Comparison of ENCODE assay signal across 8 cellular contexts in the genomic region with DNA sequence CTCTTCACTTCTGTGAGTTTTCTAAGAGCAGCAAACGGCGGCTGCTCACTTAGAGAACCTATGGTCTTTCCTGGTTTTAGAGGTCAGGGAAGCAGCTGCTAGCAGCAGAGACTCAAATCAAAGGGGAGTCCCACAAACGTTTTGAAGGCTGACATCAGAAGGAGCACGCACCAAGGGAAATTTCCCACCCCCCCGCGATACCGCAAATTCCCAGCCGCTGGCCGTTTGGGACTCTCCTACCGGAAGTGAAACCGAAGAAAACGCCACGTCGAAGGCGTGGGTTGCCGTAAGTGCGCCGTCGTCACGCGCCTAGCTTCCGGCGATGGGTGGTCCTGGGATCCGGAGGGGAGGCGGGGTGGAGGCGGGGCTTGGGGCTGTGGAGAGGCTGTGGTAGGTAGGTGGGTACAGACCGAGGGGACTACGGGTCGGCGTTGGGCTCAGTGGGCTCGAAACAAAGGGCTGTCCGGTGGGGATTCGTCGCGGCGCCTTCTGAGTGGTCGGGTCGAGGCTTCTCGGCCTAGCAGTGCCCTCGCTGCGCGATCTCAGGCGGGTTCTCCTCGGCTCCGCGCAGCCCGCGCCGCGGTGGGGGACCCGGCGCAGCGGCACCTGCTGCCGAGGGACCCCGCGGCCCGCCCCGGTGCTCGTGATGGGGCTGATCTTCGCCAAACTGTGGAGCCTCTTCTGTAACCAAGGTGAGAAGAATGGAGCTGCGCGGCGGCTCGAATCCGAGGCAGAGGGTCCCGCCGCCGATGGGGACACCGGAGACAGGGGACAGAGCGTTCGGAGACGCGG. TPM values are rescaled to one million over a fixed set of nuclear protein-coding genes. Genes with fewer than 3 reads are reported as not detected.
DNase-seq lines count a peak whose midpoint lies in the region; ATAC-seq, FAIRE-seq and TF ChIP-seq lines count a peak whose summit lies in the region.

A gene with protein sequence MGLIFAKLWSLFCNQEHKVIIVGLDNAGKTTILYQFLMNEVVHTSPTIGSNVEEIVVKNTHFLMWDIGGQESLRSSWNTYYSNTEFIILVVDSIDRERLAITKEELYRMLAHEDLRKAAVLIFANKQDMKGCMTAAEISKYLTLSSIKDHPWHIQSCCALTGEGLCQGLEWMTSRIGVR (plus strand): TSS at position 440 of the 792 bp plus-strand sequence. CDS start 207 bp downstream, at position 647.

- peak within 1 kb of the TSS; percentile 96 for H3K4me3 Mint-ChIP-seq in activated CD4-positive, alpha-beta T cell treated with anti-CD3 and anti-CD28 coated beads, Interleukin-2, amount 10 ng/mL, durations not matched to agents 24 days and 14 days

- peak; percentile 80 for ATAC-seq in HG03457 (IDR thresholded peaks at IDR 0.05; ENCODE audit: unreplicated experiment)
- peak; percentile 93 for ATAC-seq in left colon

- intact Hi-C loops in activated CD4-positive, alpha-beta T cell treated with anti-CD3 and anti-CD28 coated beads, Interleukin-2, amount 10 ng/mL, durations not matched to agents 24 days and 14 days (cut with micrococcal nuclease), result loop anchor here (1.0 to 10.0 kb wide), 5 partner anchors 8 to 1634 kb away; partner anchors contain the start of genes NSUN6, STAM and TRDMT1
- intact Hi-C loops in left colon (cut with DNase I, micrococcal nuclease), result no loop called here

- H3K36me3 ChIP-seq in BE2C, result no peaks in the 10 kb centered on the region

- no peaks in the 10 kb centered on the region for H3K4me1 ChIP-seq in BE2C

- no peaks in the 10 kb centered on the region for H3K27me3 ChIP-seq in BE2C

- peak; percentile 97 for DNase-seq in BE2C
- DNase-seq in GM19239 (ENCODE audit: insufficient read length, low spot score), result peak; percentile 64
- DNase-seq in NCI-H524 treated with DMSO at 0.1 percent for 48 hours (lab: John Stamatoyannopoulos, UW), result peak; percentile 53
- peak; percentile 98 for DNase-seq in activated CD4-positive, alpha-beta T cell treated with anti-CD3 and anti-CD28 coated beads, Interleukin-2, amount 10 ng/mL, durations not matched to agents 24 days and 14 days
- peak; percentile 39 for DNase-seq in cortex of kidney (lab: John Stamatoyannopoulos, UW)
- peak; percentile 99 for DNase-seq in left colon
- DNase-seq in stimulated activated CD4-positive, alpha-beta T cell treated with anti-CD3 and anti-CD28 coated beads, Interleukin-1b, Interleukin-23, amount 100 ng/mL, for 48 hours, result peak; percentile 96

- no peaks in the 10 kb centered on the region for H3K27me3 Mint-ChIP-seq in activated CD4-positive, alpha-beta T cell treated with anti-CD3 and anti-CD28 coated beads, Interleukin-2, amount 10 ng/mL, durations not matched to agents 24 days and 14 days

- H3K4me3 ChIP-seq in BE2C (ENCODE audit: low read depth, low read length), result peak within 1 kb of the TSS; percentile 97

- H3K4me1 Mint-ChIP-seq in activated CD4-positive, alpha-beta T cell treated with anti-CD3 and anti-CD28 coated beads, Interleukin-2, amount 10 ng/mL, durations not matched to agents 24 days and 14 days, result peaks cover 35% of the 10 kb centered on the region

- no peak for TF ChIP-seq CTCF in BE2C (IDR thresholded peaks at IDR 0.05; ENCODE audit: low read depth, low read length)

- peak within 1 kb of the TSS; percentile 97 for H3K27ac Mint-ChIP-seq in activated CD4-positive, alpha-beta T cell treated with anti-CD3 and anti-CD28 coated beads, Interleukin-2, amount 10 ng/mL, durations not matched to agents 24 days and 14 days

- peak; percentile 97 for FAIRE-seq in GM19239 (lab: Jason Lieb, UNC)

- H3K9me3 ChIP-seq in BE2C, result no peaks in the 10 kb centered on the region

- no peaks in the 10 kb centered on the region for H3K9me3 Mint-ChIP-seq in activated CD4-positive, alpha-beta T cell treated with anti-CD3 and anti-CD28 coated beads, Interleukin-2, amount 10 ng/mL, durations not matched to agents 24 days and 14 days

- peaks cover 22% of the 10 kb centered on the region for H3K36me3 Mint-ChIP-seq in activated CD4-positive, alpha-beta T cell treated with anti-CD3 and anti-CD28 coated beads, Interleukin-2, amount 10 ng/mL, durations not matched to agents 24 days and 14 days (ENCODE audit: low read depth)

RNA-seq across cellular contexts. Expression of the gene that starts here (rescaled TPM):
- 12.4 TPM for polyA plus RNA-seq in BE2C (2012; ENCODE audit: insufficient read depth, insufficient read length, low read depth)
- 17.0 and 17.5 TPM in 2 replicates for total RNA-seq in activated CD4-positive, alpha-beta T cell treated with anti-CD3 and anti-CD28 coated beads, Interleukin-2, amount 10 ng/mL, durations not matched to agents 24 days and 14 days
- 10 to 100 TPM; 15.2 to 17.4 TPM for total RNA-seq in left colon

Comparison
In these comparisons a context has a peak if more than half of its experiments do, and no peak if none do; other contexts are left out.
1. Peak in every context shown above with its lines: DNase-seq, ATAC-seq and H3K4me3 ChIP-seq.
2. DNase-seq: peak in every context shown above with its lines; median percentile 99 in left colon; 98 in activated CD4-positive, alpha-beta T cell treated with anti-CD3 and anti-CD28 coated beads, Interleukin-2, amount 10 ng/mL, durations not matched to agents 24 days and 14 days; 97 in BE2C; 96 in stimulated activated CD4-positive, alpha-beta T cell treated with anti-CD3 and anti-CD28 coated beads, Interleukin-1b, Interleukin-23, amount 100 ng/mL, for 48 hours; 64 in GM19239; 53 in NCI-H524 treated with DMSO at 0.1 percent for 48 hours; 39 in cortex of kidney.